20 cellular contexts compared by ENCODE assay signal in the genomic region with DNA sequence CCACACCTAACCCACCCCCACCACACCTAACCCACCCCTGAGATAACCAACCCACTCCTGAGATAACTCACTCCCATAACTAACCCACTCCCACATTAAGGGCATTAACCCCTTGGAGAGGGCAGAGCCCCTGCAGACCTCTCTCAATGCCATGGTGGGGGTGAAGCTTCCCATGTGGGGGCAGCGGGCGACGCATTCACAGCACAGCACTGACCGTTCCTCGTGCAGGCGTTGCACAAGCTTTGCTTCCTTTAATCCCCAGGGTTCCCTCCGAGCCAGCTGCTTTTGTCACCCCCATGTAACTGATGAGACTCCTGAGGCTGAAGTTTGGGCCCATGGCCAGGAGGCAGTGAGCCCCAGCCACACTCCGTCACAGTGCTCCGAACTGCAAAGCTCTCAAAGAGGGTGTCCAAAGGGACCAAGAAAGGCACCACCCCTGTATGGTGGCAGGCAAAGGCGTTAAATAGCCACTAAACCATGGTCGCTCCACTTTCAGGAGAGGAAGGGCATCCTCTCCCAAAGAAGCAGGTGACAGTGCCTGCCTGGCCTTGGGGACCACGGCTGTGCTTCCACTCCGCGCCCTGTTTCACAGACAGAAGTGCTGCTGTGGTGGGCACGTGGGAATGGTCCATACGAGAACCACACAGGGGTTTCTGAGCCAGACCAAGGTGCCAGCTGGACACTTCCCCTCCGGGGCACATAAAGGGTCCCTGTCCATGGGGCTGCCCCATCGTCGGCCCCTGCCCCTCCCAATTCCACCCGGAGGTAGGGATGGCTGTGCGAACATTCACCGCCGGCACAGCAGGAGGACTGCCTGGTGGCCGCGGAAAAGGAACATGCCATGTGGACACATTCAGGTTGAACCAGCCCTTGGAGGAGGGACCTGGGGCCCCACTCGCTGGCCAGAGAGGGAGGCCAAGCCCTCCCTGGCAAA. TPM values are rescaled to one million over a fixed set of nuclear protein-coding genes. Genes with fewer than 3 reads are reported as not detected.
"Had no signal": no experiment of that assay in that cellular context is flagged by ENCODE, and none has a peak within 500 bp of the region (broad histone marks: within the 10 kb centered on the region; RNA-seq: fewer than 3 reads in every experiment).

No MANE protein-coding gene starts in this region.

- H3K4me1 ChIP-seq: esophagus muscularis mucosa, parathyroid adenoma, thyroid gland had no signal

- H3K36me3 Mint-ChIP-seq: activated naive CD8-positive, alpha-beta T cell treated with anti-CD3 and anti-CD28 coated beads, Interleukin-2, amount 10 ng/mL, durations not matched to agents 7 days and 5 days; brain; stimulated activated memory B cell treated with anti-CD40 and anti-IgM and Interleukin-4, amounts not matched to agents 10 μg/mL and 1 μg/mL and 100 μg/mL, for 72 hours had no signal

- DNase-seq: activated CD4-positive, alpha-beta T cell treated with anti-CD3 and anti-CD28 coated beads, Interleukin-2, amount 10 ng/mL, durations not matched to agents 24 days and 14 days; activated CD4-positive, CD25-positive, alpha-beta regulatory T cell; activated CD8-positive, alpha-beta memory T cell treated with anti-CD3 and anti-CD28 coated beads, Interleukin-2, amount 50 U/mL, for 4 hours; activated CD8-positive, alpha-beta T cell treated with anti-CD3 and anti-CD28 coated beads, Interleukin-2, amount 10 ng/mL, durations not matched to agents 7 days and 5 days; activated gamma-delta T cell treated with Interleukin-2 at 50 U/mL for 16 hours; activated naive CD8-positive, alpha-beta T cell treated with anti-CD3 and anti-CD28 coated beads, Interleukin-2, amount 10 ng/mL, durations not matched to agents 7 days and 5 days; activated T-cell treated with anti-CD3 and anti-CD28 coated beads, Interleukin-2, amount 50 U/mL, for 72 hours; cortex of kidney; effector CD4-positive, alpha-beta T cell; midbrain; stimulated activated CD4-positive, alpha-beta T cell treated with anti-CD3 and anti-CD28 coated beads, Interleukin-2, amount 100 ng/mL, for 48 hours had no signal

- H3K27ac Mint-ChIP-seq: activated CD4-positive, alpha-beta T cell treated with anti-CD3 and anti-CD28 coated beads, Interleukin-2, amount 10 ng/mL, durations not matched to agents 24 days and 14 days; activated CD8-positive, alpha-beta T cell treated with anti-CD3 and anti-CD28 coated beads, Interleukin-2, amount 10 ng/mL, durations not matched to agents 7 days and 5 days; activated naive CD8-positive, alpha-beta T cell treated with anti-CD3 and anti-CD28 coated beads, Interleukin-2, amount 10 ng/mL, durations not matched to agents 7 days and 5 days; activated T-cell treated with anti-CD3 and anti-CD28 coated beads, Interleukin-2, amount 50 U/mL, for 72 hours; stimulated activated memory B cell treated with anti-CD40 and anti-IgM and Interleukin-4, amounts not matched to agents 10 μg/mL and 1 μg/mL and 100 μg/mL, for 72 hours had no signal

- H3K9me3 Mint-ChIP-seq: activated naive CD8-positive, alpha-beta T cell treated with anti-CD3 and anti-CD28 coated beads, Interleukin-2, amount 10 ng/mL, durations not matched to agents 7 days and 5 days; central memory CD8-positive, alpha-beta T cell had no signal

- H3K27me3 Mint-ChIP-seq: activated CD4-positive, alpha-beta T cell treated with anti-CD3 and anti-CD28 coated beads, Interleukin-2, amount 10 ng/mL, durations not matched to agents 24 days and 14 days; activated naive CD8-positive, alpha-beta T cell treated with anti-CD3 and anti-CD28 coated beads, Interleukin-2, amount 10 ng/mL, durations not matched to agents 7 days and 5 days; central memory CD8-positive, alpha-beta T cell had no signal

- ATAC-seq: activated CD8-positive, alpha-beta T cell treated with anti-CD3 and anti-CD28 coated beads, Interleukin-2, amount 10 ng/mL, durations not matched to agents 7 days and 5 days; activated T-cell treated with anti-CD3 and anti-CD28 coated beads, Interleukin-2, amount 50 U/mL, for 72 hours; stimulated activated memory B cell treated with anti-CD40 and anti-IgM and Interleukin-4, amounts not matched to agents 10 μg/mL and 1 μg/mL and 100 μg/mL, for 72 hours had no signal

- H3K27ac ChIP-seq: esophagus muscularis mucosa, hepatocyte, parathyroid adenoma, thyroid gland had no signal

- H3K4me3 Mint-ChIP-seq: activated CD4-positive, alpha-beta T cell treated with anti-CD3 and anti-CD28 coated beads, Interleukin-2, amount 10 ng/mL, durations not matched to agents 24 days and 14 days; activated CD8-positive, alpha-beta T cell treated with anti-CD3 and anti-CD28 coated beads, Interleukin-2, amount 10 ng/mL, durations not matched to agents 7 days and 5 days; activated naive CD8-positive, alpha-beta T cell treated with anti-CD3 and anti-CD28 coated beads, Interleukin-2, amount 10 ng/mL, durations not matched to agents 7 days and 5 days; activated T-cell treated with anti-CD3 and anti-CD28 coated beads, Interleukin-2, amount 50 U/mL, for 72 hours; brain; central memory CD8-positive, alpha-beta T cell; stimulated activated memory B cell treated with anti-CD40 and anti-IgM and Interleukin-4, amounts not matched to agents 10 μg/mL and 1 μg/mL and 100 μg/mL, for 72 hours had no signal

- H3K4me1 Mint-ChIP-seq: activated CD4-positive, alpha-beta T cell treated with anti-CD3 and anti-CD28 coated beads, Interleukin-2, amount 10 ng/mL, durations not matched to agents 24 days and 14 days; activated naive CD8-positive, alpha-beta T cell treated with anti-CD3 and anti-CD28 coated beads, Interleukin-2, amount 10 ng/mL, durations not matched to agents 7 days and 5 days; brain; central memory CD8-positive, alpha-beta T cell; stimulated activated memory B cell treated with anti-CD40 and anti-IgM and Interleukin-4, amounts not matched to agents 10 μg/mL and 1 μg/mL and 100 μg/mL, for 72 hours had no signal

- H3K4me3 ChIP-seq: esophagus muscularis mucosa, hepatocyte, lung, thyroid gland had no signal

- H3K9me3 ChIP-seq: esophagus muscularis mucosa, thyroid gland had no signal

- H3K27me3 ChIP-seq: thyroid gland had no signal

- H3K36me3 ChIP-seq: esophagus muscularis mucosa, thyroid gland had no signal

RNA-seq across cellular contexts. Expression of a gene that starts 28.3 kb away (rescaled TPM):
- total RNA-seq: activated CD4-positive, alpha-beta T cell treated with anti-CD3 and anti-CD28 coated beads, Interleukin-2, amount 10 ng/mL, durations not matched to agents 24 days and 14 days; activated CD8-positive, alpha-beta T cell treated with anti-CD3 and anti-CD28 coated beads, Interleukin-2, amount 10 ng/mL, durations not matched to agents 7 days and 5 days; activated naive CD8-positive, alpha-beta T cell treated with anti-CD3 and anti-CD28 coated beads, Interleukin-2, amount 10 ng/mL, durations not matched to agents 7 days and 5 days; T-helper 2 cell treated with Interferon-gamma antibody and Interleukin-4, amounts not matched to agents 100 ng/mL and 5 ng/mL, for 36 hours had no signal
